ENCODE assay signal across 8 cellular contexts in genomic region chr2:238290079-238290478, GRCh38. TPM values are rescaled to one million over a fixed set of nuclear protein-coding genes. Genes with fewer than 3 reads are reported as not detected.
DNase-seq lines count a peak whose midpoint lies in the region; ATAC-seq and TF ChIP-seq lines count a peak whose summit lies in the region.

No MANE protein-coding gene starts in this region.

- H3K4me3 ChIP-seq in HUES48 (ENCODE audit: low read depth, low read length) (peak overlapping the region; percentile 86), OCI-LY3 (ENCODE audit: low read length) (no peak overlapping the region), cardiac fibroblast (replicated peaks in 1 of 2; ENCODE audit: low read depth in 2 of 2, low read length in 2 of 2) (no peak overlapping the region), mucosa of descending colon (no peak overlapping the region)

- no peak overlapping the region for H2AFZ ChIP-seq in OCI-LY3 (ENCODE audit: low read depth, low read length)

- H3K36me3 ChIP-seq in HUES48 (ENCODE audit: control insufficient read depth, insufficient read depth, low read length) (no peaks in the 10 kb centered on the region), OCI-LY3 (replicated peaks; ENCODE audit: low read depth, low read length) (no peaks in the 10 kb centered on the region), mucosa of descending colon (ENCODE audit: low read depth) (no peaks in the 10 kb centered on the region)

- intact Hi-C loops in mucosa of descending colon (cut with DNase I, micrococcal nuclease) = no loop called here

- 0 out of 2 replicates have a peak overlapping the region, but pooled peaks have one; percentile 73 for H3K4me2 ChIP-seq in OCI-LY3 (ENCODE audit: low read length)

- TF ChIP-seq CTCF in OCI-LY3 (IDR thresholded peaks at IDR 0.05; ENCODE audit: low read depth, low read length) (no peak), cardiac fibroblast (IDR thresholded peaks at IDR 0.05; ENCODE audit: low read depth, low read length) (no peak), mucosa of descending colon (IDR thresholded peaks at IDR 0.05) (no peak)

- peak overlapping the region; percentile 80 for H3K27ac ChIP-seq in HUES48 (ENCODE audit: low read depth, low read length)
- no peak overlapping the region for H3K27ac ChIP-seq in OCI-LY3 (ENCODE audit: low read length)

- H3K4me1 ChIP-seq in HUES48 (ENCODE audit: control insufficient read depth, insufficient read depth, low read length) (peaks cover 29% of the 10 kb centered on the region), OCI-LY3 (ENCODE audit: low read length) (peaks cover 12% of the 10 kb centered on the region), mucosa of descending colon (ENCODE audit: low read depth) (peaks cover 48% of the 10 kb centered on the region)

- H3K27me3 ChIP-seq in HUES48 (ENCODE audit: control insufficient read depth, insufficient read depth, low read length) = 0 out of 2 replicates have a peak, but pooled peaks cover 4% of the 10 kb centered on the region
- no peaks in the 10 kb centered on the region for H3K27me3 ChIP-seq in OCI-LY3 (ENCODE audit: low read depth, low read length)

- H3K9me3 ChIP-seq in HUES48 (ENCODE audit: control insufficient read depth, insufficient read depth, low read length) (no peaks in the 10 kb centered on the region), OCI-LY3 (ENCODE audit: insufficient read depth, low read length) (no peaks in the 10 kb centered on the region), mucosa of descending colon (no peaks in the 10 kb centered on the region)

- H3K79me2 ChIP-seq in OCI-LY3 (ENCODE audit: low read length) = peaks cover 33% of the 10 kb centered on the region

- no peak overlapping the region for H3K9ac ChIP-seq in HUES48 (ENCODE audit: low read depth, low read length)
- H3K9ac ChIP-seq in OCI-LY3 (ENCODE audit: low read length) = no peak overlapping the region

- H4K20me1 ChIP-seq in OCI-LY3 (ENCODE audit: insufficient read depth, low read length) = peaks cover 2% of the 10 kb centered on the region; the same call in 1 of the 2 replicates

- peak; percentile 71 to 93 for DNase-seq in cardiac fibroblast (ENCODE audit: low read depth in 2 of 2)
- DNase-seq in mucosa of descending colon = peak; percentile 85 to 93 (median 91)
- DNase-seq in GM19238 (ENCODE audit: insufficient read length, low spot score) = no peak
- no peak for DNase-seq in ureter (ENCODE audit: low spot score)
- no peak for DNase-seq in HK-2 (ENCODE audit: unreplicated experiment)

- peak; percentile 59 for ATAC-seq in mucosa of descending colon
- no peak for ATAC-seq in GM21515 (IDR thresholded peaks at IDR 0.05; ENCODE audit: unreplicated experiment)

RNA-seq across cellular contexts. Expression of gene PER2, which starts 1.7 kb away (rescaled TPM):
- total RNA-seq in mucosa of descending colon (10 to 100 TPM; 22.6 to 26.8 (median 22.6) TPM), ureter (30.5 TPM)

RNA-seq across cellular contexts. Expression of gene TRAF3IP1, which starts 30.2 kb away (rescaled TPM):
- total RNA-seq in mucosa of descending colon = 10 to 100 TPM; 13.3 to 37.5 (median 16.3) TPM
- 22.4 TPM for total RNA-seq in ureter

RNA-seq across cellular contexts. Expression of gene HES6, which starts 50.2 kb away (rescaled TPM):
- 10 to 100 TPM; 21.9 to 63.5 (median 25.7) TPM for total RNA-seq in mucosa of descending colon
- 3.4 TPM for total RNA-seq in ureter

Comparison
In these comparisons a context has a peak if more than half of its experiments do, and no peak if none do; other contexts are left out.
1. DNase-seq: peak in cardiac fibroblast (2 of 2) and mucosa of descending colon (3 of 3); none in GM19238 (single experiment), ureter (single experiment) and HK-2 (single experiment).